ENCODE assay signal across 8 cellular contexts in the genomic region with DNA sequence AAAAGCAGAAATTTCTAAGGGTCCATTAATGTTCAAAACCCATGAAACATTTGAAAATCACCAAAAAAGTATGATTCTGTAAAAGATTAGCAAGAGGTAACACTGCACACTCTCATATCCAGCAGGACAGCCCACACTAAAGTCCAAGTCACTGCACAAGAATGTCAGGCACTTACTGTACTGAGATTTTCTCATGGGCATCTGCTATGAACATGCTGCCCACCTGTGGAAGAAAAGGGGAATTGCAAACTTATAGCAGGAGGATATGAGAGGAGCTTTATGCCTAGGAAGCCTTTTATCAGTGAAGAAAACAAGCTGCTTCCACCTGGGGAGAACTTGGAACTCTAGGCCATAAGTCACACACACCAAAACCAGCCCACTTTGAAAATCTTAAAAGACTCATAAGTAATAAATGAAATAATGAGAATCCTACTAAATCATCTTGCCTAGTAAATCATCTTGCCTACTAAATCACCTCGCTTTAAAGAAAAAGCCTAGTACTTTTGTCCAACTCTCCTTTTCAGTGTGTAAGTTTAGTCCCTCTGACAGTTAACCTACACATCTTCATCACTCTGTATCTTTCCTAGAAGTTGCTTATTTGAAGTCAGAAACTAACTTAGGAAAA. TPM values are rescaled to one million over a fixed set of nuclear protein-coding genes. Genes with fewer than 3 reads are reported as not detected.
DNase-seq lines count a peak whose midpoint lies in the region; ATAC-seq, FAIRE-seq and TF ChIP-seq lines count a peak whose summit lies in the region.

No MANE protein-coding gene starts in this region.

- TF ChIP-seq CTCF in bronchial epithelial cell (IDR thresholded peaks at IDR 0.05; ENCODE audit: insufficient read depth, low read length, severe bottlenecking) = peak; percentile 87

- DNase-seq in CD1c-positive myeloid dendritic cell (ENCODE audit: extremely low spot score) = peak; percentile 80
- DNase-seq in NAMALWA (ENCODE audit: low spot score) = peak; percentile 89
- DNase-seq in SKM-1 (lab: John Stamatoyannopoulos, UW; ENCODE audit: unreplicated experiment) = peak; percentile 72
- peak; percentile 87 for DNase-seq in bronchial epithelial cell (ENCODE audit: low read depth)
- DNase-seq in islet precursor cell = peak; percentile 88
- peak; percentile 53 for DNase-seq in stimulated activated CD4-positive, alpha-beta T cell treated with anti-CD3 and anti-CD28 coated beads, Interleukin-4, amount 100 ng/mL, for 24 hours

- peak; percentile 93 for FAIRE-seq in bronchial epithelial cell (lab: Jason Lieb, UNC)

- peaks cover 3% of the 10 kb centered on the region for H3K36me3 ChIP-seq in bronchial epithelial cell (ENCODE audit: control insufficient read depth, insufficient read depth, low read length)

- H3K27me3 ChIP-seq in bronchial epithelial cell (ENCODE audit: control insufficient read depth, insufficient read depth, low read length) = no peaks in the 10 kb centered on the region

- H3K4me3 ChIP-seq in bronchial epithelial cell (ENCODE audit: low read depth, low read length) = no peak overlapping the region

- peak; percentile 57 for ATAC-seq in GM18520 (IDR thresholded peaks at IDR 0.05; ENCODE audit: unreplicated experiment)
- ATAC-seq in GM21360 (IDR thresholded peaks at IDR 0.05; ENCODE audit: unreplicated experiment) = no peak

RNA-seq across cellular contexts. Expression of a gene that starts 46.1 kb away (rescaled TPM):
- total RNA-seq in bronchial epithelial cell = 6.3 and 10.1 TPM in 2 replicates

RNA-seq across cellular contexts. Expression of a gene that starts 55.2 kb away (rescaled TPM):
- total RNA-seq in bronchial epithelial cell = 33.4 and 34.4 TPM in 2 replicates
